7 cellular contexts compared by ENCODE assay signal in the genomic region with DNA sequence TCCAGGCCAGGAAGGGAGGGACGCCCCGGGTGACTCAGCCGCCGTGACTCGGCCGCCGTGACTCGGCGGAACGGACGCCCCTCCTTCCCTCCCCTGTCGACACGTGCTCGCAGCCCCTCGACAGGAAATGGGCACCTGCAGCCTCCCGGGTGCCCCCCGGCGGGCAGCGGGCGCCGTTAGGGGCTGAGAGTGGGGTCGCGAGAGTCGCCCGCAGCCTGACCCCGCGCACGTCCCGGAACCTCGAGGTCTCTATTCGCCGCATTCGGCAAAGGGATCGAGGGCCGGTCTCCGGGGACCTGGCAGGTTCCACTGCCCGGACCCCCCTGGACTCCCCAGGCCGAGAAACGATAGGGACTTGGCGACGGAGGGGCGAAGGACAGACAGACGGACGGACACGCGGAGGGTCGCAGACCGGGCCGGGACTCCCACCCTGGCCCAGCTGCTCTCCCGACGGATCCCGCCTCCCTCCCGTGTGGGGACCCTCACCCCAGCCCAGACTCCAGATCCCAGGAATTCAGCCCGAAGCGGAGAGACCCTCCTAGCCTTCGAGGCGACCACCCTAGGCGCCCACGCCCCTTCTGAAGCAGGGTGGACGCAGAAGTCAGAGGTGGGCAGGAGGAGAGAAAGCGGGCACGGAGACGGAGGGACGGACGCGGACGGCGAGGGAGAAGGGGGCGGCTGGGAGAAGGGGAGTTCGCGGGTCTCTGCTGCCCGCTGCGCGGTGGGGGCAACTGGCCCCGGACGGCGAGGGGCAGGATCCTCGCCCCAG. TPM values are rescaled to one million over a fixed set of nuclear protein-coding genes. Genes with fewer than 3 reads are reported as not detected.
A peak's percentile ranks its signal among the peaks of the same experiment; 100 is the strongest.
DNase-seq lines count a peak whose midpoint lies in the region; ATAC-seq and TF ChIP-seq lines count a peak whose summit lies in the region.

No MANE protein-coding gene starts in this region.

- H3K4me3 Mint-ChIP-seq in T-helper 17 cell: peak overlapping the region; percentile 81

- TF ChIP-seq CTCF in HEK293 (tag by site-specific recombination; IDR thresholded peaks at IDR 0.05) (0 out of 2 replicates have a peak, but pooled peaks have one; percentile 45), astrocyte of the cerebellum (IDR thresholded peaks at IDR 0.05; ENCODE audit: low read depth, low read length, missing control alignments) (no peak)

- peaks cover 4% of the 10 kb centered on the region for H3K27me3 Mint-ChIP-seq in T-helper 17 cell

- CTCF ChIA-PET in HEK293 (lab: Yijun Ruan, JAX): interaction anchor here (1.7 to 3.5 kb wide), 3 partner anchors 11 to 15 kb away, joined by 7 to 36 read pairs (median 18); a partner anchor contains a TSS

- H3K9me3 ChIP-seq in HEK293 (ENCODE audit: control insufficient read depth, insufficient read depth, low read depth, low read length) (no peaks in the 10 kb centered on the region), T-helper 17 cell (ENCODE audit: control insufficient read depth, low read length, poor library complexity, severe bottlenecking) (no peaks in the 10 kb centered on the region)

- ATAC-seq in T-helper 17 cell (no peak), HG03521 (IDR thresholded peaks at IDR 0.05; ENCODE audit: unreplicated experiment) (no peak), HG03039 (IDR thresholded peaks at IDR 0.05; ENCODE audit: unreplicated experiment) (no peak)

- POLR2A ChIA-PET in HEK293 (lab: Yijun Ruan, JAX): interaction anchor here (0.7 to 4.9 kb wide), 3 partner anchors 10 to 788 kb away, joined by 3 to 74 read pairs (median 7); a partner anchor contains a TSS

- peak overlapping the region; percentile 62 for H3K4me3 ChIP-seq in HEK293 (ENCODE audit: low read depth, low read length)
- peak overlapping the region; percentile 70 for H3K4me3 ChIP-seq in astrocyte of the cerebellum (ENCODE audit: low read depth, low read length)

- in situ Hi-C loops in astrocyte of the cerebellum (cut with HindIII; ENCODE audit: low sequenced_read_pairs): no loop called here

- H3K36me3 ChIP-seq in HEK293 (ENCODE audit: control insufficient read depth in 2 of 2, insufficient read depth in 1 of 2, low read length in 2 of 2): peaks cover 0 to 3% of the 10 kb centered on the region in 2 experiments; a peak in 1 of 3 replicates

- H3K36me3 Mint-ChIP-seq in T-helper 17 cell (ENCODE audit: low read depth): no peaks in the 10 kb centered on the region

- H3K4me1 ChIP-seq in HEK293 (ENCODE audit: control insufficient read depth, insufficient read depth, low read length): no peaks in the 10 kb centered on the region

- no peak overlapping the region for H3K27ac Mint-ChIP-seq in T-helper 17 cell

- DNase-seq in T-helper 17 cell (peak in 2 of 3 donors; percentile 45 to 47), astrocyte of the cerebellum (ENCODE audit: low read depth) (no peak), iPS-NIHi7 (ENCODE audit: extremely low spot score) (peak; percentile 53)
- peak; percentile 88 for DNase-seq in stimulated activated CD4-positive, alpha-beta T cell treated with anti-CD3 and anti-CD28 coated beads, Interleukin-15, amount 100 ng/mL, for 24 hours

- H3K4me1 Mint-ChIP-seq in T-helper 17 cell: peaks cover 5% of the 10 kb centered on the region

- peak overlapping the region; percentile 25; the same call in 1 of the 2 replicates for H3K27ac ChIP-seq in HEK293 (ENCODE audit: extremely low read depth, low read depth, low read length)

TF ChIP-seq in HEK293, 187 proteins besides CTCF, POLR2A, EP300 and RAD21 (continues in another document):
- peak; percentile 53; the same call in 1 of the 2 replicates for TF ChIP-seq KLF1 (tag by site-specific recombination; IDR thresholded peaks at IDR 0.05)
- peak; percentile 27; the same call in 1 of the 2 replicates for TF ChIP-seq KLF16 (tag by site-specific recombination; IDR thresholded peaks at IDR 0.05)
- peak; percentile 55; the same call in 1 of the 2 replicates for TF ChIP-seq BCL11B (tag by site-specific recombination; IDR thresholded peaks at IDR 0.05; ENCODE audit: low read depth)
- TF ChIP-seq KLF9 (tag by site-specific recombination; IDR thresholded peaks at IDR 0.05; ENCODE audit: low read depth): peak; percentile 44
- TF ChIP-seq ZNF2 (tag by site-specific recombination; IDR thresholded peaks at IDR 0.05): 0 out of 2 replicates have a peak, but pooled peaks have one; percentile 25
- TF ChIP-seq ZEB2 (tag by site-specific recombination; IDR thresholded peaks at IDR 0.05): peak; percentile 85
- TF ChIP-seq, protein P1, sequence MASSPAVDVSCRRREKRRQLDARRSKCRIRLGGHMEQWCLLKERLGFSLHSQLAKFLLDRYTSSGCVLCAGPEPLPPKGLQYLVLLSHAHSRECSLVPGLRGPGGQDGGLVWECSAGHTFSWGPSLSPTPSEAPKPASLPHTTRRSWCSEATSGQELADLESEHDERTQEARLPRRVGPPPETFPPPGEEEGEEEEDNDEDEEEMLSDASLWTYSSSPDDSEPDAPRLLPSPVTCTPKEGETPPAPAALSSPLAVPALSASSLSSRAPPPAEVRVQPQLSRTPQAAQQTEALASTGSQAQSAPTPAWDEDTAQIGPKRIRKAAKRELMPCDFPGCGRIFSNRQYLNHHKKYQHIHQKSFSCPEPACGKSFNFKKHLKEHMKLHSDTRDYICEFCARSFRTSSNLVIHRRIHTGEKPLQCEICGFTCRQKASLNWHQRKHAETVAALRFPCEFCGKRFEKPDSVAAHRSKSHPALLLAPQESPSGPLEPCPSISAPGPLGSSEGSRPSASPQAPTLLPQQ (tag by site-specific recombination; IDR thresholded peaks at IDR 0.05): peak; percentile 25; the same call in 1 of the 2 replicates
- TF ChIP-seq, protein P2, sequence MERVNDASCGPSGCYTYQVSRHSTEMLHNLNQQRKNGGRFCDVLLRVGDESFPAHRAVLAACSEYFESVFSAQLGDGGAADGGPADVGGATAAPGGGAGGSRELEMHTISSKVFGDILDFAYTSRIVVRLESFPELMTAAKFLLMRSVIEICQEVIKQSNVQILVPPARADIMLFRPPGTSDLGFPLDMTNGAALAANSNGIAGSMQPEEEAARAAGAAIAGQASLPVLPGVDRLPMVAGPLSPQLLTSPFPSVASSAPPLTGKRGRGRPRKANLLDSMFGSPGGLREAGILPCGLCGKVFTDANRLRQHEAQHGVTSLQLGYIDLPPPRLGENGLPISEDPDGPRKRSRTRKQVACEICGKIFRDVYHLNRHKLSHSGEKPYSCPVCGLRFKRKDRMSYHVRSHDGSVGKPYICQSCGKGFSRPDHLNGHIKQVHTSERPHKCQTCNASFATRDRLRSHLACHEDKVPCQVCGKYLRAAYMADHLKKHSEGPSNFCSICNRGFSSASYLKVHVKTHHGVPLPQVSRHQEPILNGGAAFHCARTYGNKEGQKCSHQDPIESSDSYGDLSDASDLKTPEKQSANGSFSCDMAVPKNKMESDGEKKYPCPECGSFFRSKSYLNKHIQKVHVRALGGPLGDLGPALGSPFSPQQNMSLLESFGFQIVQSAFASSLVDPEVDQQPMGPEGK (tag by site-specific recombination; IDR thresholded peaks at IDR 0.05): peak; percentile 44; the same call in 1 of the 2 replicates
- TF ChIP-seq, protein P3, sequence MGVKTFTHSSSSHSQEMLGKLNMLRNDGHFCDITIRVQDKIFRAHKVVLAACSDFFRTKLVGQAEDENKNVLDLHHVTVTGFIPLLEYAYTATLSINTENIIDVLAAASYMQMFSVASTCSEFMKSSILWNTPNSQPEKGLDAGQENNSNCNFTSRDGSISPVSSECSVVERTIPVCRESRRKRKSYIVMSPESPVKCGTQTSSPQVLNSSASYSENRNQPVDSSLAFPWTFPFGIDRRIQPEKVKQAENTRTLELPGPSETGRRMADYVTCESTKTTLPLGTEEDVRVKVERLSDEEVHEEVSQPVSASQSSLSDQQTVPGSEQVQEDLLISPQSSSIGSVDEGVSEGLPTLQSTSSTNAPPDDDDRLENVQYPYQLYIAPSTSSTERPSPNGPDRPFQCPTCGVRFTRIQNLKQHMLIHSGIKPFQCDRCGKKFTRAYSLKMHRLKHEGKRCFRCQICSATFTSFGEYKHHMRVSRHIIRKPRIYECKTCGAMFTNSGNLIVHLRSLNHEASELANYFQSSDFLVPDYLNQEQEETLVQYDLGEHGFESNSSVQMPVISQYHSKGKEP (tag by site-specific recombination; IDR thresholded peaks at IDR 0.05): no peak
- TF ChIP-seq ZNF600 (tag by site-specific recombination; IDR thresholded peaks at IDR 0.05): peak; percentile 59
- TF ChIP-seq HOXD13 (CRISPR knock-in tag; IDR thresholded peaks at IDR 0.05; ENCODE audit: borderline replicate concordance): no peak
- TF ChIP-seq KLF7 (tag by site-specific recombination; IDR thresholded peaks at IDR 0.05; ENCODE audit: borderline replicate concordance): no peak
- TF ChIP-seq, protein P4, sequence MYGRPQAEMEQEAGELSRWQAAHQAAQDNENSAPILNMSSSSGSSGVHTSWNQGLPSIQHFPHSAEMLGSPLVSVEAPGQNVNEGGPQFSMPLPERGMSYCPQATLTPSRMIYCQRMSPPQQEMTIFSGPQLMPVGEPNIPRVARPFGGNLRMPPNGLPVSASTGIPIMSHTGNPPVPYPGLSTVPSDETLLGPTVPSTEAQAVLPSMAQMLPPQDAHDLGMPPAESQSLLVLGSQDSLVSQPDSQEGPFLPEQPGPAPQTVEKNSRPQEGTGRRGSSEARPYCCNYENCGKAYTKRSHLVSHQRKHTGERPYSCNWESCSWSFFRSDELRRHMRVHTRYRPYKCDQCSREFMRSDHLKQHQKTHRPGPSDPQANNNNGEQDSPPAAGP (tag by site-specific recombination; IDR thresholded peaks at IDR 0.05): peak; percentile 87; the same call in 1 of the 2 replicates
- TF ChIP-seq ZBTB8A (tag by site-specific recombination; IDR thresholded peaks at IDR 0.05): peak; percentile 99
- peak; percentile 53; the same call in 1 of the 2 replicates for TF ChIP-seq ZNF501 (tag by site-specific recombination; IDR thresholded peaks at IDR 0.05)
- peak; percentile 40; the same call in 1 of the 2 replicates for TF ChIP-seq ZNF843 (tag by site-specific recombination; IDR thresholded peaks at IDR 0.05)
- TF ChIP-seq EGR2 (tag by site-specific recombination; IDR thresholded peaks at IDR 0.05; ENCODE audit: low read depth): 0 out of 2 replicates have a peak, but pooled peaks have one; percentile 13

RNA-seq across cellular contexts. Expression of a gene that starts 0.6 kb away (rescaled TPM):
- total RNA-seq in T-helper 17 cell: 1 to 10 TPM; 3.7 to 8.5 TPM

RNA-seq across cellular contexts. Expression of a gene that starts 9.1 kb away (rescaled TPM):
- total RNA-seq in T-helper 17 cell: 10 to 100 TPM; 27.4 to 28.0 TPM

RNA-seq across cellular contexts. Expression of a gene that starts 11.3 kb away (rescaled TPM):
- total RNA-seq in T-helper 17 cell: 10 to 100 TPM; 27.7 to 30.4 TPM

RNA-seq across cellular contexts. Expression of a gene that starts 19.3 kb away (rescaled TPM):
- 10 to 100 TPM; 14.1 to 18.1 TPM for total RNA-seq in T-helper 17 cell

RNA-seq across cellular contexts. Expression of a gene that starts 19.7 kb away (rescaled TPM):
- 10 to 100 TPM; 63.1 to 65.7 TPM for total RNA-seq in T-helper 17 cell
